In genomic region chr10:100020161-100020882, GRCh38 we compare ENCODE assay signal across 9 cellular contexts. TPM values are rescaled to one million over a fixed set of nuclear protein-coding genes. Genes with fewer than 3 reads are reported as not detected.
DNase-seq lines count a peak whose midpoint lies in the region; ATAC-seq, FAIRE-seq and TF ChIP-seq lines count a peak whose summit lies in the region.
"Had no signal": no experiment of that assay in that cellular context is flagged by ENCODE, and none has a peak within 500 bp of the region (broad histone marks: within the 10 kb centered on the region; RNA-seq: fewer than 3 reads in every experiment).

No MANE protein-coding gene starts in this region.

- H3K9me3 Mint-ChIP-seq in immature natural killer cell, result no peaks in the 10 kb centered on the region

- H3K27me3 ChIP-seq in SJCRH30, result no peaks in the 10 kb centered on the region
- H3K27me3 ChIP-seq in upper lobe of right lung, result no peaks in the 10 kb centered on the region

- ATAC-seq in GM21786 (IDR thresholded peaks at IDR 0.05; ENCODE audit: unreplicated experiment) (peak; percentile 88), upper lobe of right lung (no peak)

- no peaks in the 10 kb centered on the region for H3K36me3 Mint-ChIP-seq in immature natural killer cell

- DNase-seq in GM12891 (ENCODE audit: insufficient read length, low spot score), result peak; percentile 49
- peak; percentile 3 for DNase-seq in NCI-H1417 treated with DMSO at 0.1 percent for 48 hours (lab: John Stamatoyannopoulos, UW)
- DNase-seq in immature natural killer cell, result peak in 2 of 3 donors; percentile 1 to 17
- DNase-seq in dermis blood vessel endothelial cell, result no peak
- no peak for DNase-seq in kidney
- no peak for DNase-seq in SJCRH30
- DNase-seq in upper lobe of right lung, result no peak

- FAIRE-seq in GM12891 (lab: Jason Lieb, UNC), result peak; percentile 97
- no peak for FAIRE-seq in kidney (lab: Jason Lieb, UNC)

- no peak overlapping the region for H3K9ac ChIP-seq in kidney (ENCODE audit: low read length in 2 of 2)

- peak overlapping the region in 1 of 6 donors; percentile 29 for H3K27ac Mint-ChIP-seq in immature natural killer cell

- H3K4me1 ChIP-seq in kidney (ENCODE audit: control insufficient read depth in 1 of 2, insufficient read depth in 1 of 2, low read depth in 1 of 2, low read length in 2 of 2) (peaks cover 0 to 2% of the 10 kb centered on the region in 2 donors), SJCRH30 (peaks cover 29% of the 10 kb centered on the region), upper lobe of right lung (no peaks in the 10 kb centered on the region)

- H3K27ac ChIP-seq in kidney (ENCODE audit: low read depth in 2 of 2, low read length in 2 of 2) (no peak overlapping the region), SJCRH30 (no peak overlapping the region), upper lobe of right lung (no peak overlapping the region)
- H3K27ac ChIP-seq: HL-60 had no signal

- peak; percentile 42; the same call in 1 of the 2 replicates for TF ChIP-seq POLR2A in GM12891 (IDR thresholded peaks at IDR 0.05; ENCODE audit: low read depth, low read length)

- peaks cover 0 to 2% (median 1%) of the 10 kb centered on the region in 3 donors for H3K27me3 Mint-ChIP-seq in immature natural killer cell (ENCODE audit: low read depth in 3 of 3)

- H3K4me3 ChIP-seq in kidney (ENCODE audit: low read length in 2 of 2) (no peak overlapping the region), SJCRH30 (no peak overlapping the region), upper lobe of right lung (no peak overlapping the region)

- intact Hi-C loops in kidney (cut with DNase I) (no loop called here), upper lobe of right lung (cut with DNase I) (no loop called here)

- H3K36me3 ChIP-seq in kidney (ENCODE audit: control insufficient read depth in 1 of 2, insufficient read depth in 2 of 2, low read length in 2 of 2), result no peaks in the 10 kb centered on the region
- H3K36me3 ChIP-seq in SJCRH30, result no peaks in the 10 kb centered on the region
- no peaks in the 10 kb centered on the region for H3K36me3 ChIP-seq in upper lobe of right lung

- H3K4me1 Mint-ChIP-seq in immature natural killer cell, result peaks cover 5 to 6% of the 10 kb centered on the region in 2 donors

- H3K4me3 Mint-ChIP-seq in immature natural killer cell, result no peak overlapping the region

- TF ChIP-seq CTCF in kidney (IDR thresholded peaks at IDR 0.05; ENCODE audit: borderline replicate concordance, extremely low read depth, insufficient read depth) (no peak), upper lobe of right lung (IDR thresholded peaks at IDR 0.05) (no peak)

- H3K9me3 ChIP-seq in kidney (ENCODE audit: control insufficient read depth in 1 of 2, low read length in 2 of 2), result no peaks in the 10 kb centered on the region
- no peaks in the 10 kb centered on the region for H3K9me3 ChIP-seq in SJCRH30 (replicated peaks)
- H3K9me3 ChIP-seq in upper lobe of right lung, result no peaks in the 10 kb centered on the region

TF ChIP-seq in GM12891, 5 proteins besides CTCF, POLR2A, EP300 and RAD21:
- no peak for TF ChIP-seq TAF1 (IDR thresholded peaks at IDR 0.05; ENCODE audit: low read depth, low read length)
- TF ChIP-seq POU2F2 (IDR thresholded peaks at IDR 0.05; ENCODE audit: low read depth, low read length), result peak; percentile 44; the same call in 1 of the 2 replicates
TF ChIP-seq in GM12891: peak in this region for 1.

RNA-seq across cellular contexts. Expression of gene DNMBP, which starts 10.6 kb away (rescaled TPM):
- 18.7 TPM for polyA plus RNA-seq in GM12891 (2012; ENCODE audit: low read depth, missing spikeins)
- polyA plus RNA-seq in immature natural killer cell, result 1 to 10 TPM in 1 of 3 donors, under 1 TPM in 1, not detected in 1; 0.41 to 2.8 TPM
- 39.5 and 46.6 TPM in 2 replicates for total RNA-seq in dermis blood vessel endothelial cell
- 23.7 TPM for total RNA-seq in kidney
- polyA plus RNA-seq in kidney (ENCODE audit: insufficient read depth, low read depth, low replicate concordance), result 11.6 TPM
- total RNA-seq in SJCRH30 (2014; rRNA removed; shearing (Covaris generic)), result 6.4 and 6.9 TPM in 2 replicates
- total RNA-seq in upper lobe of right lung, result 12.5 TPM

Comparison
In these comparisons a context has a peak if more than half of its experiments do, and no peak if none do; other contexts are left out.
1. DNase-seq: peak in GM12891 (single experiment), NCI-H1417 treated with DMSO at 0.1 percent for 48 hours (single experiment) and immature natural killer cell (2 of 3); none in dermis blood vessel endothelial cell (single experiment), kidney (single experiment), SJCRH30 (0 of 2) and upper lobe of right lung (single experiment).